In the genomic region with DNA sequence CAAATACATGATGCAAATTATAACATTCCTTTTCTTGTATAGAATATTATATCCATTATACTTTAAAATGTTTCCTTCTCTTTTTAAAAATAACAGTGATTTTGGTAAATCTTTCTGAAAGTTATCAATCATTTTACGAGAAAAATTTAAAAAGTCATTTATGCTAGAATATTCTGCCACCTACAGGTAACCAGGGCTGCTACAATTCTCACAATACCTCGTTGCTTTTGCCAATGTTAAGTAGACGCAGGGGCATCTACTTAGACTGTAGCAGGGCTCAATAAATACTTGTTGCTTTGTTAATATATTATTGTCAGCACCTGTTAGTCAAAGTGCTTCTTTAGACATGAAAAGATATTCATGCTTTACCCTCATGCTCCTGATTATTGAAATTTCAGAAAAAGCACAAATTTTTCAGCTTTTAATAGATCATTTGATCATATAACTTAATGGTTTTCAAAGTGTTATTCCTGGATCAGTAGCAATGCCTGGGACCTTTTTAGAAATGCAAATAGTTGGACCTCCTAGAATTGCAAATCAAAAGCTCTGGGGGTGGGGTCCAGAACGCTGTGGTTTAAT, we compare ENCODE assay signal across 8 cellular contexts.
DNase-seq lines count a peak whose midpoint lies in the region; ATAC-seq, FAIRE-seq and TF ChIP-seq lines count a peak whose summit lies in the region.

No MANE protein-coding gene starts in this region.

- H3K36me3 ChIP-seq in keratinocyte (ENCODE audit: control insufficient read depth in 2 of 2, extremely low read depth in 1 of 2, insufficient read depth in 2 of 2, low read length in 2 of 2): no peaks in the 10 kb centered on the region

- DNase-seq in Ammon's horn (ENCODE audit: low spot score) (peak; percentile 39), amniotic epithelial cell (ENCODE audit: low read depth) (peak; percentile 47), keratinocyte (ENCODE audit: low read depth, low spot score) (no peak), cerebellar nuclear complex (lab: John Stamatoyannopoulos, UW) (no peak), anterior cingulate cortex (lab: John Stamatoyannopoulos, UW) (no peak)

- H3K9ac ChIP-seq in keratinocyte (ENCODE audit: control insufficient read depth, extremely low read depth, insufficient read depth, low read length): no peak overlapping the region

- no peaks in the 10 kb centered on the region for H3K27me3 Mint-ChIP-seq in activated T-helper 17 cell treated with anti-CD3 and anti-CD28 coated beads, Interleukin-2, amount 50 U/mL, for 72 hours

- H3K79me2 ChIP-seq in keratinocyte (ENCODE audit: control insufficient read depth, insufficient read depth, low read length): no peaks in the 10 kb centered on the region

- H2AFZ ChIP-seq in keratinocyte (ENCODE audit: control insufficient read depth, low read length): no peak overlapping the region

- FAIRE-seq in keratinocyte (lab: Jason Lieb, UNC): no peak

- H3K27ac ChIP-seq in keratinocyte (ENCODE audit: control insufficient read depth, insufficient read depth, low read length): no peak overlapping the region

- no peaks in the 10 kb centered on the region for H4K20me1 ChIP-seq in keratinocyte (ENCODE audit: control insufficient read depth, extremely low read depth, insufficient read depth, low read length)

- no peaks in the 10 kb centered on the region for H3K4me1 ChIP-seq in keratinocyte (ENCODE audit: control insufficient read depth, extremely low read depth, insufficient read depth, low read length)

- no peaks in the 10 kb centered on the region for H3K36me3 Mint-ChIP-seq in activated T-helper 17 cell treated with anti-CD3 and anti-CD28 coated beads, Interleukin-2, amount 50 U/mL, for 72 hours (ENCODE audit: low read depth)

- no peak overlapping the region for H3K27ac Mint-ChIP-seq in activated T-helper 17 cell treated with anti-CD3 and anti-CD28 coated beads, Interleukin-2, amount 50 U/mL, for 72 hours

- H3K9me1 ChIP-seq in keratinocyte (ENCODE audit: control insufficient read depth, extremely low read depth, insufficient read depth, low read length): no peaks in the 10 kb centered on the region

- H3K4me1 Mint-ChIP-seq in activated T-helper 17 cell treated with anti-CD3 and anti-CD28 coated beads, Interleukin-2, amount 50 U/mL, for 72 hours: no peaks in the 10 kb centered on the region

- TF ChIP-seq CTCF in LNCAP (IDR thresholded peaks at IDR 0.05) (peak; percentile 86), keratinocyte (optimal IDR thresholded peaks at IDR 0.05 in 1 of 3, IDR thresholded peaks at IDR 0.05 in 1 of 3, conservative IDR thresholded peaks at IDR 0.05 in 1 of 3; ENCODE audit: extremely low read depth in 1 of 3, insufficient read depth in 2 of 3, low read length in 3 of 3) (peak; percentile 50 to 56 (median 52))

- H3K27me3 ChIP-seq in keratinocyte (ENCODE audit: control insufficient read depth, extremely low read depth, insufficient read depth, low read length): no peaks in the 10 kb centered on the region

- ATAC-seq in GM18517 (IDR thresholded peaks at IDR 0.05; ENCODE audit: unreplicated experiment): no peak
- no peak for ATAC-seq in activated T-helper 17 cell treated with anti-CD3 and anti-CD28 coated beads, Interleukin-2, amount 50 U/mL, for 72 hours (replicated peaks)

- dilution Hi-C loops in keratinocyte (cut with MboI; ENCODE audit: extremely low pct_ligation_motif_present, low sequenced_read_pairs): no loop called here

- H3K9me3 Mint-ChIP-seq in activated T-helper 17 cell treated with anti-CD3 and anti-CD28 coated beads, Interleukin-2, amount 50 U/mL, for 72 hours: peaks cover 11% of the 10 kb centered on the region

- H3K4me3 ChIP-seq in keratinocyte (ENCODE audit: control insufficient read depth in 2 of 3, extremely low read depth in 1 of 3, insufficient read depth in 2 of 3, low read depth in 1 of 3, low read length in 3 of 3): no peak overlapping the region

- H3K4me3 Mint-ChIP-seq in activated T-helper 17 cell treated with anti-CD3 and anti-CD28 coated beads, Interleukin-2, amount 50 U/mL, for 72 hours: no peak overlapping the region

- no peaks in the 10 kb centered on the region for H3K9me3 ChIP-seq in keratinocyte (ENCODE audit: control insufficient read depth, low read depth, low read length)

- no peak overlapping the region for H3K4me2 ChIP-seq in keratinocyte (ENCODE audit: control insufficient read depth, extremely low read depth, insufficient read depth, low read depth, low read length)

Comparison
In these comparisons a context has a peak if more than half of its experiments do, and no peak if none do; other contexts are left out.
1. DNase-seq: peak in Ammon's horn (single experiment) and amniotic epithelial cell (single experiment); none in keratinocyte (single experiment), cerebellar nuclear complex (0 of 2) and anterior cingulate cortex (0 of 58).